Comparison of ENCODE assay signal across 18 cellular contexts in the genomic region with DNA sequence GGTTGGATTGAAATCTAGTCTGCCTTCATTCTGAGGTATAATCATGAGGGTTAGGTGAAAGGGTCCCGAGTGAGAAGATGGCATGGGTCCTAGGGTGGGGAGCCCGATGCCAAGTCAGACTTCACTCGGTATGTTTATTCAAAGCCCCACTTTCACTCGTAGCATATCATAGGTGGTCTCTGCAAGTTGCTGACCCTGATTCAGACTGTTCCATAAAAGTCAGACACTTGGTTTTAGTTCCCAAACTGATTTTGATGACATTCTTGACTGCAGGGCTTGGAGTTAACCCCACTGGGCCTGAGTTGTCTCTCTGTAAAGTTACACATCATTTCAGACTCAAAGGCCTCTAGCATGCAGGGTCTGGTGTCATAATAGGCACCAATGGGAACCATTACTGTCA. TPM values are rescaled to one million over a fixed set of nuclear protein-coding genes. Genes with fewer than 3 reads are reported as not detected.
DNase-seq lines count a peak whose midpoint lies in the region; ATAC-seq, FAIRE-seq and TF ChIP-seq lines count a peak whose summit lies in the region.
"Had no signal": no experiment of that assay in that cellular context is flagged by ENCODE, and none has a peak within 500 bp of the region (broad histone marks: within the 10 kb centered on the region; RNA-seq: fewer than 3 reads in every experiment).

No MANE protein-coding gene starts in this region.

- TF ChIP-seq CTCF in AG04450 (IDR thresholded peaks at IDR 0.05; ENCODE audit: low read depth, low read length) (no peak), K562 (IDR thresholded peaks at IDR 0.05 in 2 of 3, conservative IDR thresholded peaks at IDR 0.05 in 1 of 3; ENCODE audit: insufficient read depth in 2 of 3, low read depth in 1 of 3, low read length in 3 of 3) (no peak)

- POLR2A ChIA-PET in AG04450 (lab: Yijun Ruan, JAX) (interaction anchor here (0.7 kb wide), 1 partner anchor 259 kb away, joined by 4 read pairs; no protein-coding TSS in a partner anchor), K562 (lab: Yijun Ruan, JAX) (interaction anchor here (1.0 to 3.3 kb wide), 3 partner anchors 12 to 146 kb away, joined by 3 to 26 read pairs (median 6); partner anchors contain the start of gene USP7)
- POLR2A ChIA-PET in naive thymus-derived CD8-positive, alpha-beta T cell (lab: Charles Lee) = interaction anchor here (5.4 kb wide), 1 partner anchor 17 kb away, joined by 23 read pairs; the partner anchor contains the start of gene HAPSTR1

- H3K4me1 ChIP-seq in GM23248 (ENCODE audit: insufficient read depth) = peaks cover 80% of the 10 kb centered on the region
- H3K4me1 ChIP-seq in K562 (replicated peaks in 1 of 2; ENCODE audit: control insufficient read depth in 2 of 2, insufficient read depth in 2 of 2, low read length in 2 of 2) = peaks cover 3 to 20% of the 10 kb centered on the region in 2 experiments; a peak in 3 of 5 replicates
- peaks cover 13% of the 10 kb centered on the region for H3K4me1 ChIP-seq in Karpas-422 (ENCODE audit: low read length)

- peaks cover 43 to 98% (median 93%) of the 10 kb centered on the region in 4 donors for H3K4me1 Mint-ChIP-seq in naive thymus-derived CD8-positive, alpha-beta T cell

- intact Hi-C loops in K562 (cut with micrococcal nuclease) = no loop called here

- no peak overlapping the region for H3K4me3 ChIP-seq in AG04450 (ENCODE audit: low read depth, low read length)
- no peak overlapping the region for H3K4me3 ChIP-seq in GM23248
- H3K4me3 ChIP-seq in K562 = no peak overlapping the region
- H3K4me3 ChIP-seq in Karpas-422 (ENCODE audit: low read length) = no peak overlapping the region

- DNase-seq in AG04450 (ENCODE audit: low read depth, low spot score) (no peak), GM23248 (no peak), K562 (ENCODE audit: extremely low read depth in 1 of 4, low spot score in 3 of 4) (no peak), Karpas-422 (no peak), NCI-H446 treated with DMSO at 0.1 percent for 48 hours (lab: John Stamatoyannopoulos, UW) (no peak), dedifferentiated amniotic fluid mesenchymal stem cell (ENCODE audit: extremely low spot score) (no peak)
- DNase-seq in naive thymus-derived CD8-positive, alpha-beta T cell = no peak
- no peak for DNase-seq in activated CD4-positive, CD25-positive, alpha-beta regulatory T cell treated with anti-CD3 and anti-CD28 coated beads, Interleukin-2, amount 50 U/mL, for 72 hours
- DNase-seq: activated T-cell treated with anti-CD3 and anti-CD28 coated beads for 4 hours, amygdala, dorsolateral prefrontal cortex, EL, foreskin fibroblast, KBM-7, NCI-H1105, posterior cingulate gyrus, upper lobe of left lung, WERI-Rb-1 had no signal

- peaks cover 100% of the 10 kb centered on the region for H3K79me2 ChIP-seq in GM23248 (ENCODE audit: insufficient read depth)
- H3K79me2 ChIP-seq in K562 (ENCODE audit: control insufficient read depth, insufficient read depth, low read length) = peaks cover 100% of the 10 kb centered on the region
- peaks cover 100% of the 10 kb centered on the region for H3K79me2 ChIP-seq in Karpas-422 (ENCODE audit: low read length)

- CTCF ChIA-PET in AG04450 (lab: Charles Lee) (interaction anchor here (1.3 to 2.4 kb wide), 2 partner anchors 78 to 100 kb away, joined by 3 to 9 read pairs; no protein-coding TSS in a partner anchor), K562 (lab: Yijun Ruan, JAX; ENCODE audit: low intra/inter-chr PET ratio) (no interaction called here)

- no peak overlapping the region for H2AFZ ChIP-seq in GM23248
- H2AFZ ChIP-seq in K562 (ENCODE audit: low read depth, low read length) = no peak overlapping the region
- no peak overlapping the region for H2AFZ ChIP-seq in Karpas-422 (ENCODE audit: low read length)

- H3K9me3 Mint-ChIP-seq in naive thymus-derived CD8-positive, alpha-beta T cell = no peaks in the 10 kb centered on the region

- no peaks in the 10 kb centered on the region for H3K27me3 Mint-ChIP-seq in naive thymus-derived CD8-positive, alpha-beta T cell

- in situ Hi-C loops in GM23248 (cut with MboI) = no loop called here
- in situ Hi-C loops in K562 (cut with MboI) = no loop called here

- no peak for TF ChIP-seq EP300 in K562 (IDR thresholded peaks at IDR 0.05; ENCODE audit: low read length)

- 0 out of 2 replicates have a peak, but pooled peaks have one; percentile 20 for TF ChIP-seq POLR2A in K562 (conservative IDR thresholded peaks at IDR 0.05)

- no peak for FAIRE-seq in K562 (lab: Jason Lieb, UNC)

- H3K9me2 ChIP-seq in GM23248 (ENCODE audit: insufficient read depth) = no peaks in the 10 kb centered on the region
- no peaks in the 10 kb centered on the region for H3K9me2 ChIP-seq in Karpas-422 (replicated peaks; ENCODE audit: insufficient read depth, low read length)

- H4K20me1 ChIP-seq in GM23248 (ENCODE audit: insufficient read depth) (peaks cover 88% of the 10 kb centered on the region), K562 (replicated peaks; ENCODE audit: control insufficient read depth, insufficient read depth, low read length) (peaks cover 74% of the 10 kb centered on the region), Karpas-422 (ENCODE audit: insufficient read depth, low read depth, low read length) (peaks cover 85% of the 10 kb centered on the region)

- WGBS in GM23248 (ENCODE audit: low coverage in 1 of 2, low lambda C conversion rate in 2 of 2, missing lambda C conversion rate in 2 of 2), 2 experiments = 79 to 81% methylated on average over 4 of the region's 4 CpGs
- 83% methylated on average over 4 of the region's 4 CpGs for WGBS in K562 (ENCODE audit: insufficient coverage, low coverage, missing lambda C conversion rate)

- H3K9ac ChIP-seq in GM23248 = no peak overlapping the region
- H3K9ac ChIP-seq in K562 (ENCODE audit: insufficient read depth in 1 of 2, low read depth in 2 of 2, low read length in 2 of 2) = no peak overlapping the region
- no peak overlapping the region for H3K9ac ChIP-seq in Karpas-422 (ENCODE audit: low read length)

- H3K9me3 ChIP-seq in AG04450 (ENCODE audit: control insufficient read depth, insufficient read depth, low read length) = no peaks in the 10 kb centered on the region
- H3K9me3 ChIP-seq in GM23248 (ENCODE audit: low read depth) = no peaks in the 10 kb centered on the region
- H3K9me3 ChIP-seq in K562 (replicated peaks; ENCODE audit: control insufficient read depth, insufficient read depth, low read depth, low read length) = no peaks in the 10 kb centered on the region
- H3K9me3 ChIP-seq in Karpas-422 (ENCODE audit: low read length) = no peaks in the 10 kb centered on the region
- H3K9me3 ChIP-seq: upper lobe of left lung had no signal

- H3K4me2 ChIP-seq in GM23248 (ENCODE audit: unreplicated experiment) (no peak overlapping the region), K562 (ENCODE audit: insufficient read depth, low read length) (no peak overlapping the region), Karpas-422 (ENCODE audit: low read depth, low read length, poor library complexity, severe bottlenecking) (no peak overlapping the region)

- peaks cover 75% of the 10 kb centered on the region for H3F3A ChIP-seq in GM23248 (ENCODE audit: insufficient read depth)

- H3K36me3 ChIP-seq in GM23248 (ENCODE audit: low read depth) (peaks cover 41% of the 10 kb centered on the region), K562 (ENCODE audit: control insufficient read depth, insufficient read depth, low read length) (peaks cover 98% of the 10 kb centered on the region), Karpas-422 (ENCODE audit: insufficient read depth, low read length) (peaks cover 74% of the 10 kb centered on the region)

- TF ChIP-seq RAD21 in K562 (CRISPR knock-in tag; conservative IDR thresholded peaks at IDR 0.05 in 1 of 2, IDR thresholded peaks at IDR 0.05 in 1 of 2) = no peak

- H3K27ac ChIP-seq in AG04450 (ENCODE audit: low read depth, low read length) = peak overlapping the region; percentile 11
- 0 out of 2 replicates have a peak overlapping the region, but pooled peaks have one; percentile 7 for H3K27ac ChIP-seq in GM23248
- H3K27ac ChIP-seq in K562 (ENCODE audit: extremely low read depth, low read depth, low read length) = no peak overlapping the region
- H3K27ac ChIP-seq in Karpas-422 (ENCODE audit: low read length) = no peak overlapping the region
- H3K27ac ChIP-seq: WERI-Rb-1 had no signal

- peak overlapping the region in 8 of 10 donors; percentile 8 to 74 (median 67) for H3K27ac Mint-ChIP-seq in naive thymus-derived CD8-positive, alpha-beta T cell

- ATAC-seq in K562 = peak; percentile 13; the same call in 1 of the 3 replicates
- ATAC-seq in naive thymus-derived CD8-positive, alpha-beta T cell = no peak

- H3K9me1 ChIP-seq in K562 (ENCODE audit: control insufficient read depth, insufficient read depth, low read length) = peaks cover 22% of the 10 kb centered on the region

- H3K27me3 ChIP-seq in AG04450 (ENCODE audit: control insufficient read depth, insufficient read depth, low read length) (no peaks in the 10 kb centered on the region), GM23248 (replicated peaks; ENCODE audit: insufficient read depth) (no peaks in the 10 kb centered on the region), K562 (ENCODE audit: control insufficient read depth in 2 of 2, insufficient read depth in 2 of 2, low read length in 2 of 2) (no peaks in the 10 kb centered on the region), Karpas-422 (ENCODE audit: low read length) (no peaks in the 10 kb centered on the region)
- H3K27me3 ChIP-seq: dorsolateral prefrontal cortex, upper lobe of left lung had no signal

- H3K36me3 Mint-ChIP-seq in naive thymus-derived CD8-positive, alpha-beta T cell = peaks cover 5 to 90% (median 21%) of the 10 kb centered on the region in 3 donors

- no TSS peak for BruUV-seq in K562 (replicated peaks; lab: Mats Ljungman, UMichigan)

- H3K4me3 Mint-ChIP-seq in naive thymus-derived CD8-positive, alpha-beta T cell = peak overlapping the region in 9 of 10 donors; percentile 33 to 77 (median 66)

RNA-seq across cellular contexts. Expression of gene HAPSTR1, which starts 17.8 kb away (rescaled TPM):
- polyA plus RNA-seq in AG04450 (2011; rRNA removed) (38.1 and 40.3 TPM in 2 replicates), GM23248 (2016; fragmentation: Nextera tagmentation; extraction: Ambion mirVana) (11.7 and 12.0 TPM in 2 replicates), K562 (2011; rRNA removed) (28.2 and 36.5 TPM in 2 replicates), K562 (2014; fragmentation: Illumina TruSeq; extraction: Trizol) (27.7 and 30.7 TPM in 2 replicates), K562 (2014; fragmentation: Nextera tagmentation; extraction: Ambion mirVana) (10 to 100 TPM; 10.8 to 17.4 TPM), K562 (2014; rRNA removed) (25.3 and 30.4 TPM in 2 replicates)
- polyA minus RNA-seq in AG04450 (2011; rRNA and poly(A)+ RNA removed) = 52.5 and 69.7 TPM in 2 replicates
- total RNA-seq in GM23248 (2014; rRNA removed; shearing (Covaris generic)) = 79.2 and 85.5 TPM in 2 replicates
- total RNA-seq in K562 (2011; cell fraction: chromatin; rRNA removed; ENCODE audit: low replicate concordance) = 41.9 and 121 TPM in 2 replicates
- total RNA-seq in K562 (2011; cell fraction: nucleolus; rRNA removed) = 24.8 and 28.7 TPM in 2 replicates
- total RNA-seq in K562 (2011; cell fraction: nucleoplasm; rRNA removed) = 80.9 and 151 TPM in 2 replicates
- total RNA-seq in K562 (2014; rRNA removed) (40.9 and 43.4 TPM in 2 replicates), K562 (2014; rRNA removed; fragmentation: Illumina TruSeq; extraction: Trizol) (56.1 and 69.9 TPM in 2 replicates), K562 (2015; rRNA removed; fragmentation: Illumina TruSeq; extraction: Trizol) (38.3 and 40.2 TPM in 2 replicates), K562 (2021) (53.8 and 67.9 TPM in 2 replicates)
- 9.7 and 16.7 TPM in 2 replicates for polyA plus RNA-seq in K562 (2011; cell fraction: cytosol; rRNA removed)
- polyA plus RNA-seq in K562 (2011; cell fraction: nucleus; rRNA removed) = 23.1 and 24.2 TPM in 2 replicates
- polyA plus RNA-seq in K562 (2012) = 17.2 and 18.7 TPM in 2 replicates
- 73.0 and 82.3 TPM in 2 replicates for polyA minus RNA-seq in K562 (2011; rRNA and poly(A)+ RNA removed)
- polyA minus RNA-seq in K562 (2011; cell fraction: cytosol; rRNA and poly(A)+ RNA removed) = 24.2 and 35.8 TPM in 2 replicates
- polyA minus RNA-seq in K562 (2011; cell fraction: nucleus; rRNA and poly(A)+ RNA removed) = 17.8 and 27.5 TPM in 2 replicates
- 100 to 1,000 TPM in 1 of 2 experiments, 10 to 100 TPM in 1; 94.1 to 102 TPM for total RNA-seq in naive thymus-derived CD8-positive, alpha-beta T cell
- polyA plus RNA-seq in naive thymus-derived CD8-positive, alpha-beta T cell = 10 to 100 TPM in 2 of 3 donors, 1 to 10 TPM in 1; 9.9 to 16.5 (median 10.6) TPM
- total RNA-seq in Karpas-422 (2014; rRNA removed; shearing (Covaris generic); ENCODE audit: low replicate concordance) = 45.1 and 51.2 TPM in 2 replicates

Comparison
In these comparisons a context has a peak if more than half of its experiments do, and no peak if none do; other contexts are left out.
1. H3K27ac ChIP-seq: peak in AG04450 (single experiment) and GM23248 (single experiment); none in K562 (single experiment) and Karpas-422 (single experiment).